ENCODE assay signal across 13 cellular contexts in the genomic region with DNA sequence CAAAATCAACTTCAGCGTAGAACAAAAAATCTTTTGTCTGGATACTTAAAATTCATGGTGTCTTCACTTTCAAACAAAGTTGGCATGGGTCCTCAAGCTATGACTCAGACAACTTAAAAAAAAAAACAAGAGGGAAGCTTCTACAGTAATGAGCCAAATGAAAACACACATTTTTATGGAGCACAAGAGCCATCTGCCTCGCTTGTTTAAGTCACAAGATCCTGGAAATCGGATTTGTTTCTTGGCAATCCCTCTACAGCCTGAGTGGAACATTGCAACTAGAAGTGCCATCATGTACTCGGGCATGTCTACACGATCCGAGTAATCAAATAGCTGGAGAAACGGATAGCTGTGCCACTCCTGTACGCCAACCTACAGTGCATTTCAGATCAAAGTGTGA. TPM values are rescaled to one million over a fixed set of nuclear protein-coding genes. Genes with fewer than 3 reads are reported as not detected.
DNase-seq lines count a peak whose midpoint lies in the region; ATAC-seq, FAIRE-seq and TF ChIP-seq lines count a peak whose summit lies in the region.
"Had no signal": no experiment of that assay in that cellular context is flagged by ENCODE, and none has a peak within 500 bp of the region (broad histone marks: within the 10 kb centered on the region; RNA-seq: fewer than 3 reads in every experiment).

No MANE protein-coding gene starts in this region.

- ATAC-seq in heart left ventricle = peak in 3 of 4 donors; percentile 16 to 42 (median 38)
- no peak for ATAC-seq in left ventricle myocardium superior
- ATAC-seq: HCT116, lower lobe of right lung, right cardiac atrium had no signal

- H3K9me3 ChIP-seq in heart left ventricle = no peaks in the 10 kb centered on the region
- H3K9me3 ChIP-seq in vagina = no peaks in the 10 kb centered on the region
- H3K9me3 ChIP-seq: lower lobe of right lung had no signal

- no peak for TF ChIP-seq CTCF in heart left ventricle (IDR thresholded peaks at IDR 0.05)
- no peak for TF ChIP-seq CTCF in vagina (IDR thresholded peaks at IDR 0.05)

- 52 to 67% (median 59%) methylated on average over 8 of the region's 8 CpGs for WGBS in heart left ventricle, 4 donors

- intact Hi-C loops in heart left ventricle (cut with DNase I) = loop anchor here in 2 of 10 donors (10.0 kb wide), 1 partner anchor 82 kb away; a partner anchor contains a TSS
- intact Hi-C loops in left ventricle myocardium superior (cut with micrococcal nuclease) = no loop called here
- intact Hi-C loops in vagina (cut with DNase I) = no loop called here

- no peak for FAIRE-seq in GM19239 (lab: Jason Lieb, UNC)
- FAIRE-seq: TTC549 had no signal

- H3K27me3 ChIP-seq in heart left ventricle (no peaks in the 10 kb centered on the region), vagina (no peaks in the 10 kb centered on the region)
- H3K27me3 ChIP-seq: cardiac muscle cell had no signal

- H3K4me1 ChIP-seq in heart left ventricle = peaks cover 0 to 7% (median 0%) of the 10 kb centered on the region in 12 donors
- peaks cover 9% of the 10 kb centered on the region for H3K4me1 ChIP-seq in vagina
- H3K4me1 ChIP-seq: lower lobe of right lung had no signal

- H3K36me3 ChIP-seq in heart left ventricle (peaks cover 0 to 91% (median 63%) of the 10 kb centered on the region in 9 donors), vagina (no peaks in the 10 kb centered on the region)

- H3K27ac ChIP-seq in heart left ventricle (no peak overlapping the region), vagina (peak overlapping the region; percentile 17)
- H3K27ac ChIP-seq: cardiac muscle cell, lower lobe of right lung had no signal

- no peak overlapping the region for H3K4me3 ChIP-seq in heart left ventricle
- H3K4me3 ChIP-seq in vagina = no peak overlapping the region
- H3K4me3 ChIP-seq: cardiac muscle cell, lower lobe of right lung had no signal

- TF ChIP-seq POLR2A in heart left ventricle (IDR thresholded peaks at IDR 0.05) (no peak), vagina (IDR thresholded peaks at IDR 0.05) (no peak)

- DNase-seq in heart left ventricle = no peak
- no peak for DNase-seq in left ventricle myocardium superior
- DNase-seq in amniotic epithelial cell (ENCODE audit: low read depth) = peak; percentile 29
- peak; percentile 65 for DNase-seq in iris pigment epithelial cell (ENCODE audit: low read depth)
- no peak for DNase-seq in vagina (ENCODE audit: extremely low spot score in 2 of 2)
- no peak for DNase-seq in NK-92 treated with Interleukin-12 subunit alpha and Interleukin-12 subunit beta, amount 100 ng/mL, for 24 hours (lab: John Stamatoyannopoulos, UW)
- DNase-seq in stimulated activated CD4-positive, alpha-beta T cell treated with anti-CD3 and anti-CD28 coated beads, Interleukin-4, amount 100 ng/mL, for 24 hours = no peak
- no peak for DNase-seq in GM19239 (ENCODE audit: insufficient read length, low spot score)
- DNase-seq: lower lobe of right lung, right cardiac atrium had no signal

RNA-seq across cellular contexts. Expression of a gene that starts 22.6 kb away (rescaled TPM):
- total RNA-seq in heart left ventricle (100 to 1,000 TPM in 1 of 9 donors, 10 to 100 TPM in 8; 58.7 to 111 (median 68.2) TPM), left ventricle myocardium superior (53.8 TPM), vagina (106 TPM)
- 10 to 100 TPM; 15.5 to 54.8 TPM for polyA plus RNA-seq in heart left ventricle

Comparison
In these comparisons a context has a peak if more than half of its experiments do, and no peak if none do; other contexts are left out.
1. DNase-seq: peak in amniotic epithelial cell (single experiment) and iris pigment epithelial cell (single experiment); none in heart left ventricle (0 of 5), left ventricle myocardium superior (single experiment), vagina (0 of 2), NK-92 treated with Interleukin-12 subunit alpha and Interleukin-12 subunit beta, amount 100 ng/mL, for 24 hours (single experiment), stimulated activated CD4-positive, alpha-beta T cell treated with anti-CD3 and anti-CD28 coated beads, Interleukin-4, amount 100 ng/mL, for 24 hours (single experiment) and GM19239 (single experiment).